26 cellular contexts compared by ENCODE assay signal in genomic region chr21:32009263-32009662, GRCh38.
"Had no signal": no experiment of that assay in that cellular context is flagged by ENCODE, and none has a peak within 500 bp of the region (broad histone marks: within the 10 kb centered on the region; RNA-seq: fewer than 3 reads in every experiment).

No MANE protein-coding gene starts in this region.

- H3K4me3 ChIP-seq: coronary artery, dorsolateral prefrontal cortex, esophagus muscularis mucosa, gastroesophageal sphincter, heart left ventricle, hepatocyte, left lung, lower lobe of right lung, mucosa of descending colon had no signal

- H3K4me2 ChIP-seq: hepatocyte had no signal

- H3K9me3 ChIP-seq: lower lobe of right lung, mucosa of descending colon had no signal

- H3K4me1 Mint-ChIP-seq: immature natural killer cell, naive B cell had no signal

- H3K36me3 Mint-ChIP-seq: immature natural killer cell, naive B cell had no signal

- H3K4me3 Mint-ChIP-seq: immature natural killer cell, mesothelial cell of epicardium, naive B cell had no signal

- ATAC-seq: foreskin keratinocyte, gastroesophageal sphincter, heart left ventricle, left colon, left lung, left ventricle myocardium superior, lower lobe of right lung, mucosa of descending colon had no signal

- FAIRE-seq: colon, endothelial cell of umbilical vein, frontal cortex, kidney had no signal

- H2AFZ ChIP-seq: hepatocyte had no signal

- H3K27ac ChIP-seq: coronary artery, dorsolateral prefrontal cortex, esophagus muscularis mucosa, foreskin keratinocyte, gastroesophageal sphincter, heart left ventricle, hepatocyte, left lung, lower lobe of right lung had no signal

- DNase-seq: dermis blood vessel endothelial cell; dorsolateral prefrontal cortex; effector CD4-positive, alpha-beta T cell; effector memory CD4-positive, alpha-beta T cell; foreskin keratinocyte; heart left ventricle; hypothalamus; immature natural killer cell; islet precursor cell; kidney; kidney glomerular epithelial cell; left colon; left lung; left ventricle myocardium superior; lower lobe of right lung; mesenchymal stem cell; mucosa of descending colon; naive B cell had no signal

- H3K4me1 ChIP-seq: esophagus muscularis mucosa, foreskin keratinocyte, gastroesophageal sphincter, heart left ventricle, left lung, lower lobe of right lung had no signal

- H3K27ac Mint-ChIP-seq: immature natural killer cell, mesothelial cell of epicardium had no signal

- H3K36me3 ChIP-seq: esophagus muscularis mucosa, gastroesophageal sphincter, heart left ventricle, left lung, lower lobe of right lung had no signal

- H3K27me3 ChIP-seq: dorsolateral prefrontal cortex, esophagus muscularis mucosa, foreskin keratinocyte, heart left ventricle, hepatocyte, left lung had no signal

- H3K79me2 ChIP-seq: hepatocyte had no signal
